Comparison of ENCODE assay signal across 1 cellular context in genomic region chr2:197888322-197888721, GRCh38.
TF ChIP-seq lines count a peak whose summit lies in the region.

No MANE protein-coding gene starts in this region.

TF ChIP-seq in GM12878, 131 proteins besides CTCF, POLR2A, EP300 and RAD21:
- TF ChIP-seq NR2F1 (conservative IDR thresholded peaks at IDR 0.05) (0 out of 2 replicates have a peak, but pooled peaks have one; percentile 13), NFIC (IDR thresholded peaks at IDR 0.05; ENCODE audit: low read depth, low read length) (no peak)
